Comparison of ENCODE assay signal across 9 cellular contexts in the genomic region with DNA sequence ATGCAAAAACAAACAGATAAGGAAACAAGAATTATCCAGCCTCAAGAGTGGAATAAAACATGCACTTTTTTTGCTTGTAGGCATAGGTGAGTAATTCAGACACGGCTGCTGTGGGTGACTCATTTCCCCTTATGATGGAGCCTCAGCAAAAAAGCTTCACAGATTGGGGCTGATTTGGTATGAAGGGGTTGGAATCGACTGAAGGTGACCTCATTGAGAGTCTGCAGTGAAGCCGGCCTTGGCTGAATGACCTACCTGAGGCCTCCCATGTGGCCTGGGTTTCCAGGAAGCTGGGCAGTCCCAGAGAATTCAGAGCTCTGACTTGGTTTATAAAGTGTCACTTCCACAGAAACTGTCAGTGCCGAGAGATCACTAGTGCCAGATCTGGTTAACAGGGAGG. TPM values are rescaled to one million over a fixed set of nuclear protein-coding genes. Genes with fewer than 3 reads are reported as not detected.
DNase-seq lines count a peak whose midpoint lies in the region; ATAC-seq and TF ChIP-seq lines count a peak whose summit lies in the region.
"Had no signal": no experiment of that assay in that cellular context is flagged by ENCODE, and none has a peak within 500 bp of the region (broad histone marks: within the 10 kb centered on the region; RNA-seq: fewer than 3 reads in every experiment).

No MANE protein-coding gene starts in this region.

- no peaks in the 10 kb centered on the region for H3K79me1 ChIP-seq in trophoblast cell (ENCODE audit: low read length)

- no peak overlapping the region for H3K4me3 Mint-ChIP-seq in activated B cell treated with CpG ODN at 0.5 μM for 24 hours

- DNase-seq in activated B cell treated with CpG ODN at 0.5 μM for 24 hours (no peak), choroid plexus epithelial cell (ENCODE audit: low read depth) (peak; percentile 58), LoVo (ENCODE audit: low spot score) (no peak), testis (no peak), trophoblast cell (no peak), Right ventricle myocardium inferior (ENCODE audit: missing footprints) (no peak)
- peak; percentile 16 for DNase-seq in stimulated activated CD8-positive, alpha-beta memory T cell treated with anti-CD3 and anti-CD28 coated beads, Interleukin-15, amount 100 ng/mL, for 24 hours (ENCODE audit: low read depth)

- TF ChIP-seq CTCF in activated B cell treated with CpG ODN at 0.5 μM for 24 hours (IDR thresholded peaks at IDR 0.05) (no peak), choroid plexus epithelial cell (conservative IDR thresholded peaks at IDR 0.05; ENCODE audit: low read depth, low read length) (no peak), testis (IDR thresholded peaks at IDR 0.05) (no peak)

- H3K4me1 ChIP-seq in testis (no peaks in the 10 kb centered on the region), trophoblast cell (ENCODE audit: control insufficient read depth in 1 of 2, insufficient read depth in 2 of 2, low read length in 2 of 2) (no peaks in the 10 kb centered on the region)

- no peaks in the 10 kb centered on the region for H3K36me3 Mint-ChIP-seq in activated B cell treated with CpG ODN at 0.5 μM for 24 hours (ENCODE audit: low read depth)

- intact Hi-C loops in activated B cell treated with CpG ODN at 0.5 μM for 24 hours (cut with micrococcal nuclease): no loop called here
- intact Hi-C loops in testis (cut with DNase I; ENCODE audit: low total_unique reads): no loop called here
- intact Hi-C loops in Right ventricle myocardium inferior (cut with DNase I): no loop called here

- no peak overlapping the region for H3K18ac ChIP-seq in trophoblast cell (ENCODE audit: low read length)

- POLR2A ChIA-PET in activated B cell treated with CpG ODN at 0.5 μM for 24 hours (lab: Charles Lee): interaction anchor here (1.7 to 1.9 kb wide), 3 partner anchors 9 to 42 kb away, joined by 4 to 5 read pairs (median 5); no protein-coding TSS in a partner anchor

- no peak overlapping the region for H2AFZ ChIP-seq in trophoblast cell (ENCODE audit: insufficient read depth, low read length, poor library complexity)
- H2AFZ ChIP-seq: parathyroid adenoma had no signal

- peaks cover 70% of the 10 kb centered on the region for H3K4me1 Mint-ChIP-seq in activated B cell treated with CpG ODN at 0.5 μM for 24 hours

- no peak overlapping the region for H2BK12ac ChIP-seq in trophoblast cell (ENCODE audit: low read length)

- H3K79me2 ChIP-seq in trophoblast cell (ENCODE audit: control insufficient read depth, insufficient read depth, low read length, poor library complexity): no peaks in the 10 kb centered on the region
- H3K79me2 ChIP-seq: parathyroid adenoma had no signal

- H2AK5ac ChIP-seq in trophoblast cell (ENCODE audit: low read length): no peak overlapping the region

- no peaks in the 10 kb centered on the region for H3K9me3 ChIP-seq in testis
- peaks cover 4% of the 10 kb centered on the region for H3K9me3 ChIP-seq in trophoblast cell (ENCODE audit: insufficient read depth, low read depth, low read length)

- WGBS in testis, 2 donors: 74 to 81% methylated on average over 4 of the region's 4 CpGs
- no CpG with 5 or more reads among the region's 4 CpGs for WGBS in trophoblast cell (ENCODE audit: extremely low coverage, insufficient coverage, insufficient read length)

- H4K12ac ChIP-seq in trophoblast cell (ENCODE audit: low read depth, low read length): no peak overlapping the region

- no peak for TF ChIP-seq POLR2A in testis (IDR thresholded peaks at IDR 0.05)

- H3K4me2 ChIP-seq in trophoblast cell (ENCODE audit: low read length): no peak overlapping the region

- no peak overlapping the region for H4K91ac ChIP-seq in trophoblast cell (ENCODE audit: low read depth, low read length)

- H2BK5ac ChIP-seq in trophoblast cell (ENCODE audit: low read depth, low read length, poor library complexity): no peak overlapping the region

- H3K27ac ChIP-seq in testis (no peak overlapping the region), trophoblast cell (ENCODE audit: low read depth, low read length) (no peak overlapping the region)
- H3K27ac ChIP-seq: parathyroid adenoma had no signal

- no peaks in the 10 kb centered on the region for H3K27me3 Mint-ChIP-seq in activated B cell treated with CpG ODN at 0.5 μM for 24 hours

- no peaks in the 10 kb centered on the region for H3K36me3 ChIP-seq in testis (ENCODE audit: low read depth, missing control alignments)
- H3K36me3 ChIP-seq in trophoblast cell (ENCODE audit: control insufficient read depth in 1 of 2, insufficient read depth in 2 of 2, low read length in 2 of 2): no peaks in the 10 kb centered on the region

- no peaks in the 10 kb centered on the region for H3K9me3 Mint-ChIP-seq in activated B cell treated with CpG ODN at 0.5 μM for 24 hours

- CTCF ChIA-PET in activated B cell treated with CpG ODN at 0.5 μM for 24 hours (lab: Charles Lee): interaction anchor here (0.8 to 4.6 kb wide), 4 partner anchors 24 to 212 kb away, joined by 3 to 58 read pairs (median 3); no protein-coding TSS in a partner anchor

- H3K27me3 ChIP-seq in testis (no peaks in the 10 kb centered on the region), trophoblast cell (ENCODE audit: insufficient read depth, low read length) (no peaks in the 10 kb centered on the region)

- no peak overlapping the region for H3K14ac ChIP-seq in trophoblast cell (ENCODE audit: low read length)

- no peak overlapping the region for H2BK120ac ChIP-seq in trophoblast cell (ENCODE audit: insufficient read depth, low read length, poor library complexity)

- no peak overlapping the region for H3K4ac ChIP-seq in trophoblast cell (ENCODE audit: low read depth, low read length)

- no peak overlapping the region for H3K9ac ChIP-seq in trophoblast cell (ENCODE audit: low read length)
- H3K9ac ChIP-seq: parathyroid adenoma had no signal

- peak overlapping the region; percentile 86 for H3K27ac Mint-ChIP-seq in activated B cell treated with CpG ODN at 0.5 μM for 24 hours

- H4K8ac ChIP-seq in trophoblast cell (ENCODE audit: low read depth, low read length): no peak overlapping the region

- no peak overlapping the region for H3K4me3 ChIP-seq in choroid plexus epithelial cell (ENCODE audit: low read depth, low read length)
- no peak overlapping the region for H3K4me3 ChIP-seq in testis
- H3K4me3 ChIP-seq in trophoblast cell (ENCODE audit: low read depth, low read length): no peak overlapping the region

- ATAC-seq in GM19463 (IDR thresholded peaks at IDR 0.05; ENCODE audit: unreplicated experiment) (peak; percentile 44), activated B cell treated with CpG ODN at 0.5 μM for 24 hours (ENCODE audit: low read depth) (peak; percentile 62), Right ventricle myocardium inferior (no peak)

- no peak overlapping the region for H3K23ac ChIP-seq in trophoblast cell (ENCODE audit: low read length)

RNA-seq across cellular contexts. Expression of a gene that starts 34.2 kb away (rescaled TPM):
- total RNA-seq in activated B cell treated with CpG ODN at 0.5 μM for 24 hours: not detected in 2 replicates
- not detected for total RNA-seq in testis
- polyA plus RNA-seq in testis (ENCODE audit: insufficient read depth, low read depth, low replicate concordance): not detected
- polyA plus RNA-seq in trophoblast cell (2013): not detected in 2 replicates
- total RNA-seq in Right ventricle myocardium inferior: not detected

Comparison
In these comparisons a context has a peak if more than half of its experiments do, and no peak if none do; other contexts are left out.
1. DNase-seq: peak in choroid plexus epithelial cell (single experiment) and stimulated activated CD8-positive, alpha-beta memory T cell treated with anti-CD3 and anti-CD28 coated beads, Interleukin-15, amount 100 ng/mL, for 24 hours (single experiment); none in activated B cell treated with CpG ODN at 0.5 μM for 24 hours (single experiment), LoVo (single experiment), testis (single experiment), trophoblast cell (0 of 2) and Right ventricle myocardium inferior (single experiment).